ENCODE assay signal across 10 cellular contexts in the genomic region with DNA sequence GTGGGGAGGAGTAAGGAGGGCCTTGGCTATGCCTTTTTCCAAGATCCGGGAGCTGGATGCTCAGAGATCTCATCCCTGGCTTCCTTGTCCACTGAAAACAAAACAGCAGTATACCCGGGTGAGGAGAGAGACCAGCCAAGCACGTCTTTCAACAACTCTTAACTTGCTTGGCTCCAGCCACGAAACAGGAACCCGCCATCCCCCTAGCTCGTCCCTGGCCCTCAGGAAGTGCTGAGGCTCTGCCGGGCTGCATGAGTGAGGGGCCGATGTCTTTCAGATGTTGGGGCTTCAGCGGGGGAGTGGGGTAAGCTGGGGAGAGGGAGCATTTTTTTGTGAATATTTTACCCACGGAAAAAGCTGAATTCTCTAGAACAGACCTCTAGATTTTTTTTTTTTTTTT.
DNase-seq lines count a peak whose midpoint lies in the region; ATAC-seq and TF ChIP-seq lines count a peak whose summit lies in the region.
"Had no signal": no experiment of that assay in that cellular context is flagged by ENCODE, and none has a peak within 500 bp of the region (broad histone marks: within the 10 kb centered on the region; RNA-seq: fewer than 3 reads in every experiment).

No MANE protein-coding gene starts in this region.

- peak overlapping the region; percentile 95 for H3K27ac Mint-ChIP-seq in HFFc6
- H3K27ac Mint-ChIP-seq: stimulated activated memory B cell treated with anti-CD40 and anti-IgM and Interleukin-4, amounts not matched to agents 10 μg/mL and 1 μg/mL and 100 μg/mL, for 72 hours had no signal

- H3K27ac ChIP-seq in hepatocyte = peak overlapping the region; percentile 86
- peak overlapping the region; percentile 12 to 37 for H3K27ac ChIP-seq in thoracic aorta
- H3K27ac ChIP-seq: RWPE1 had no signal

- H3K36me3 Mint-ChIP-seq in HFFc6 (ENCODE audit: low read depth) = 0 out of 2 replicates have a peak, but pooled peaks cover 6% of the 10 kb centered on the region
- H3K36me3 Mint-ChIP-seq: stimulated activated memory B cell treated with anti-CD40 and anti-IgM and Interleukin-4, amounts not matched to agents 10 μg/mL and 1 μg/mL and 100 μg/mL, for 72 hours had no signal

- H3K36me3 ChIP-seq in hepatocyte (replicated peaks; ENCODE audit: insufficient read depth, low read depth) = no peaks in the 10 kb centered on the region
- H3K36me3 ChIP-seq in thoracic aorta = no peaks in the 10 kb centered on the region

- H4K20me1 ChIP-seq in hepatocyte (ENCODE audit: insufficient read depth, poor library complexity, severe bottlenecking) = no peaks in the 10 kb centered on the region

- H3K4me2 ChIP-seq in hepatocyte = peak overlapping the region; percentile 63

- no peaks in the 10 kb centered on the region for H3K9me2 ChIP-seq in hepatocyte (replicated peaks; ENCODE audit: insufficient read depth)

- TF ChIP-seq CTCF in HFFc6 (IDR thresholded peaks at IDR 0.05) (no peak), WI38 (IDR thresholded peaks at IDR 0.05; ENCODE audit: low read depth, low read length) (no peak), hepatocyte (IDR thresholded peaks at IDR 0.05; ENCODE audit: poor library complexity) (no peak), thoracic aorta (IDR thresholded peaks at IDR 0.05) (no peak)

- H3K27me3 ChIP-seq in hepatocyte (no peaks in the 10 kb centered on the region), thoracic aorta (replicated peaks; ENCODE audit: insufficient read depth) (no peaks in the 10 kb centered on the region)

- 0 out of 2 replicates have a peak, but pooled peaks cover 2% of the 10 kb centered on the region for H3K27me3 Mint-ChIP-seq in HFFc6 (ENCODE audit: insufficient read depth)

- peaks cover 56% of the 10 kb centered on the region for H3K4me1 ChIP-seq in hepatocyte (ENCODE audit: insufficient read depth)
- peaks cover 32 to 71% of the 10 kb centered on the region in 2 donors for H3K4me1 ChIP-seq in thoracic aorta (ENCODE audit: control insufficient read depth in 1 of 2, low read depth in 2 of 2)

- 56% methylated on average over 10 of the region's 10 CpGs for WGBS in hepatocyte (ENCODE audit: low lambda C conversion rate, missing lambda C conversion rate)

- H3K79me2 ChIP-seq in hepatocyte = no peaks in the 10 kb centered on the region

- no peaks in the 10 kb centered on the region; the same call in 1 of the 2 replicates for H3K9me3 Mint-ChIP-seq in HFFc6

- ATAC-seq in thoracic aorta (ENCODE audit: insufficient number of reproducible peaks, low FRiP score, low read depth) = no peak
- ATAC-seq in activated CD4-positive, CD25-positive, alpha-beta regulatory T cell treated with anti-CD3 and anti-CD28 coated beads, Interleukin-2, amount 50 U/mL, for 24 hours = no peak

- H3K4me1 Mint-ChIP-seq in HFFc6 (ENCODE audit: low read depth) = peaks cover 72% of the 10 kb centered on the region

- DNase-seq in HFFc6 (no peak), hepatocyte (ENCODE audit: low spot score) (peak; percentile 35), thoracic aorta (ENCODE audit: low spot score) (no peak)
- no peak for DNase-seq in activated effector memory CD4-positive, alpha-beta T cell treated with Interleukin-2 at 50 U/mL for 16 hours
- no peak for DNase-seq in activated CD4-positive, CD25-positive, alpha-beta regulatory T cell (lab: John Stamatoyannopoulos, UW)
- no peak for DNase-seq in activated naive CD4-positive, alpha-beta T cell treated with anti-CD3 and anti-CD28 coated beads, Interleukin-2, amount 50 U/mL, for 16 hours

- peak overlapping the region; percentile 18; the same call in 1 of the 2 replicates for H3K4me3 ChIP-seq in WI38 (ENCODE audit: low read depth, low read length)
- H3K4me3 ChIP-seq in hepatocyte = no peak overlapping the region
- H3K4me3 ChIP-seq in thoracic aorta = peak overlapping the region; percentile 33

- H3K4me3 Mint-ChIP-seq in HFFc6 = peak overlapping the region; percentile 72
- H3K4me3 Mint-ChIP-seq: stimulated activated memory B cell treated with anti-CD40 and anti-IgM and Interleukin-4, amounts not matched to agents 10 μg/mL and 1 μg/mL and 100 μg/mL, for 72 hours had no signal

- no peak overlapping the region for H2AFZ ChIP-seq in hepatocyte

- H3K9me3 ChIP-seq in hepatocyte (ENCODE audit: low read depth) (no peaks in the 10 kb centered on the region), thoracic aorta (no peaks in the 10 kb centered on the region)
